In genomic region chr3:128504533-128504915, GRCh38 we compare ENCODE assay signal across 24 cellular contexts. TPM values are rescaled to one million over a fixed set of nuclear protein-coding genes. Genes with fewer than 3 reads are reported as not detected.
A peak's percentile ranks its signal among the peaks of the same experiment; 100 is the strongest.
DNase-seq lines count a peak whose midpoint lies in the region; ATAC-seq, FAIRE-seq and TF ChIP-seq lines count a peak whose summit lies in the region.
"Had no signal": no experiment of that assay in that cellular context is flagged by ENCODE, and none has a peak within 500 bp of the region (broad histone marks: within the 10 kb centered on the region; RNA-seq: fewer than 3 reads in every experiment).

No MANE protein-coding gene starts in this region.

- no peaks in the 10 kb centered on the region for H3K9me2 ChIP-seq in PC-9 (ENCODE audit: insufficient read depth)

- peak overlapping the region; percentile 79 for H2BK5ac ChIP-seq in trophoblast cell (ENCODE audit: low read depth, low read length, poor library complexity)

- no peaks in the 10 kb centered on the region for H4K20me1 ChIP-seq in PC-9 (ENCODE audit: insufficient read depth)

- H2AFZ ChIP-seq in PC-9 (no peak overlapping the region), trophoblast cell (ENCODE audit: insufficient read depth, low read length, poor library complexity) (no peak overlapping the region)

- POLR2A ChIA-PET in PC-9 (lab: Charles Lee; ENCODE audit: unreplicated experiment), result interaction anchor here (0.6 kb wide), 1 partner anchor 17 kb away, joined by 6 read pairs; no protein-coding TSS in a partner anchor

- no peak for ATAC-seq in GM18519 (IDR thresholded peaks at IDR 0.05; ENCODE audit: low FRiP score, unreplicated experiment)
- ATAC-seq: Right ventricle myocardium inferior had no signal

- peak overlapping the region; percentile 58 for H2BK12ac ChIP-seq in trophoblast cell (ENCODE audit: low read length)

- peaks cover 24% of the 10 kb centered on the region for H3K79me1 ChIP-seq in trophoblast cell (ENCODE audit: low read length)

- no peak for TF ChIP-seq EP300 in tibial nerve (IDR thresholded peaks at IDR 0.05)

- DNase-seq in activated CD8-positive, alpha-beta memory T cell treated with anti-CD3 and anti-CD28 coated beads for 24 hours, result peak; percentile 41
- DNase-seq in activated CD8-positive, alpha-beta memory T cell treated with anti-CD3 and anti-CD28 coated beads, Interleukin-2, amount 50 U/mL, for 4 hours, result no peak
- DNase-seq in PC-9 (no peak), trophoblast cell (no peak), RCC 7860 (ENCODE audit: low spot score) (no peak), tibial nerve (ENCODE audit: low spot score in 2 of 2) (no peak)
- DNase-seq: CD8-positive, alpha-beta memory T cell; DMS79; KG1; NCI-H1092; NCI-H1436; NCI-H187 treated with DMSO at 0.1 percent for 48 hours; NCI-H2107; NCI-H510A; NCI-H748 treated with DMSO at 0.1 percent for 48 hours had no signal

- H3K27ac ChIP-seq in PC-9, result peak overlapping the region; percentile 48
- H3K27ac ChIP-seq in trophoblast cell (ENCODE audit: low read depth, low read length), result peak overlapping the region; percentile 81
- no peak overlapping the region for H3K27ac ChIP-seq in tibial nerve
- H3K27ac ChIP-seq: C4-2B, HL-60 had no signal

- no peaks in the 10 kb centered on the region for H3K36me3 ChIP-seq in PC-9 (ENCODE audit: low read depth)
- peaks cover 5 to 10% of the 10 kb centered on the region in 2 experiments for H3K36me3 ChIP-seq in trophoblast cell (ENCODE audit: control insufficient read depth in 1 of 2, insufficient read depth in 2 of 2, low read length in 2 of 2)
- H3K36me3 ChIP-seq in tibial nerve, result no peaks in the 10 kb centered on the region

- 0 out of 2 replicates have a peak, but pooled peaks cover 3% of the 10 kb centered on the region for H3K9me3 ChIP-seq in PC-9 (ENCODE audit: insufficient read depth, low read depth)
- peaks cover 4% of the 10 kb centered on the region for H3K9me3 ChIP-seq in trophoblast cell (ENCODE audit: insufficient read depth, low read depth, low read length)
- H3K9me3 ChIP-seq in tibial nerve, result peaks cover 0 to 5% (median 0%) of the 10 kb centered on the region in 4 donors

- H3K27me3 ChIP-seq in PC-9 (ENCODE audit: insufficient read depth, low read depth) (no peaks in the 10 kb centered on the region), trophoblast cell (ENCODE audit: insufficient read depth, low read length) (no peaks in the 10 kb centered on the region), tibial nerve (peaks cover 3 to 81% of the 10 kb centered on the region in 2 donors)

- peak overlapping the region; percentile 68 for H4K8ac ChIP-seq in trophoblast cell (ENCODE audit: low read depth, low read length)

- H3K4me2 ChIP-seq in PC-9, result peak overlapping the region; percentile 52
- no peak overlapping the region for H3K4me2 ChIP-seq in trophoblast cell (ENCODE audit: low read length)

- H3K4me1 ChIP-seq in PC-9 (replicated peaks; ENCODE audit: insufficient read depth) (peaks cover 19% of the 10 kb centered on the region), trophoblast cell (ENCODE audit: control insufficient read depth in 1 of 2, insufficient read depth in 2 of 2, low read length in 2 of 2) (peaks cover 10 to 20% of the 10 kb centered on the region in 2 experiments), tibial nerve (no peaks in the 10 kb centered on the region)

- H3K9ac ChIP-seq in trophoblast cell (ENCODE audit: low read length), result no peak overlapping the region

- H3K79me2 ChIP-seq in PC-9 (ENCODE audit: low read depth), result no peaks in the 10 kb centered on the region
- no peaks in the 10 kb centered on the region for H3K79me2 ChIP-seq in trophoblast cell (ENCODE audit: control insufficient read depth, insufficient read depth, low read length, poor library complexity)

- no peak overlapping the region for H3K23ac ChIP-seq in trophoblast cell (ENCODE audit: low read length)

- H2AK5ac ChIP-seq in trophoblast cell (ENCODE audit: low read length), result peak overlapping the region; percentile 52

- CTCF ChIA-PET in PC-9 (lab: Charles Lee), result interaction anchor here (0.6 kb wide), 1 partner anchor 438 kb away, joined by 3 read pairs; no protein-coding TSS in a partner anchor

- FAIRE-seq in RCC 7860 (lab: Jason Lieb, UNC), result no peak
- FAIRE-seq: A204.1, H54 had no signal

- H3F3A ChIP-seq in PC-9 (ENCODE audit: insufficient read depth, low read depth), result peaks cover 7% of the 10 kb centered on the region; the same call in 1 of the 2 replicates

- H3K4me3 ChIP-seq in PC-9, result no peak overlapping the region
- H3K4me3 ChIP-seq in trophoblast cell (ENCODE audit: low read depth, low read length), result no peak overlapping the region
- no peak overlapping the region for H3K4me3 ChIP-seq in tibial nerve

- BruUV-seq in PC-9 (replicated peaks; lab: Mats Ljungman, UMichigan), result no TSS peak

- H4K12ac ChIP-seq in trophoblast cell (ENCODE audit: low read depth, low read length), result no peak overlapping the region

- H2BK120ac ChIP-seq in trophoblast cell (ENCODE audit: insufficient read depth, low read length, poor library complexity), result peak overlapping the region; percentile 90

- peak overlapping the region; percentile 49 for H3K4ac ChIP-seq in trophoblast cell (ENCODE audit: low read depth, low read length)

- TF ChIP-seq POLR2A in tibial nerve (IDR thresholded peaks at IDR 0.05), result no peak

- H3K18ac ChIP-seq in trophoblast cell (ENCODE audit: low read length), result peak overlapping the region; percentile 57

- TF ChIP-seq CTCF in PC-9 (conservative IDR thresholded peaks at IDR 0.05), result no peak
- no peak for TF ChIP-seq CTCF in tibial nerve (IDR thresholded peaks at IDR 0.05)

- peak overlapping the region; percentile 88 for H4K91ac ChIP-seq in trophoblast cell (ENCODE audit: low read depth, low read length)

- H3K14ac ChIP-seq in trophoblast cell (ENCODE audit: low read length), result peak overlapping the region; percentile 63

- no CpG with 5 or more reads among the region's 8 CpGs for WGBS in trophoblast cell (ENCODE audit: extremely low coverage, insufficient coverage, insufficient read length)
- 87 to 89% methylated on average over 5 to 8 of the region's 8 CpGs for WGBS in tibial nerve, 2 donors

- intact Hi-C loops in PC-9 (cut with micrococcal nuclease; ENCODE audit: unreplicated experiment), result no loop called here

RNA-seq across cellular contexts. Expression of gene GATA2, which starts 11.5 kb away (rescaled TPM):
- total RNA-seq in PC-9 (2021), result 29.0 and 36.9 TPM in 2 replicates
- polyA plus RNA-seq in trophoblast cell (2013), result 467 and 505 TPM in 2 replicates
- total RNA-seq in tibial nerve, result 10 to 100 TPM in 3 of 4 donors, 1 to 10 TPM in 1; 8.1 to 24.7 (median 15.9) TPM
- total RNA-seq: CD8-positive, alpha-beta memory T cell; OCI-LY7 had no signal
- polyA plus RNA-seq: CD8-positive, alpha-beta memory T cell had no signal

RNA-seq across cellular contexts. Expression of gene DNAJB8, which starts 37.8 kb away (rescaled TPM):
- not detected in 2 replicates for total RNA-seq in PC-9 (2021)
- not detected in 2 replicates for polyA plus RNA-seq in trophoblast cell (2013)
- total RNA-seq in tibial nerve, result not detected
- total RNA-seq: CD8-positive, alpha-beta memory T cell; HT1080; OCI-LY7; Right ventricle myocardium inferior; SK-MEL-5 had no signal
- polyA plus RNA-seq: CD8-positive, alpha-beta memory T cell had no signal

Comparison
In these comparisons a context has a peak if more than half of its experiments do, and no peak if none do; other contexts are left out.
1. H3K27ac ChIP-seq: peak in PC-9 (single experiment) and trophoblast cell (single experiment); none in tibial nerve (0 of 4).